ENCODE assay signal across 1 cellular context in the genomic region with DNA sequence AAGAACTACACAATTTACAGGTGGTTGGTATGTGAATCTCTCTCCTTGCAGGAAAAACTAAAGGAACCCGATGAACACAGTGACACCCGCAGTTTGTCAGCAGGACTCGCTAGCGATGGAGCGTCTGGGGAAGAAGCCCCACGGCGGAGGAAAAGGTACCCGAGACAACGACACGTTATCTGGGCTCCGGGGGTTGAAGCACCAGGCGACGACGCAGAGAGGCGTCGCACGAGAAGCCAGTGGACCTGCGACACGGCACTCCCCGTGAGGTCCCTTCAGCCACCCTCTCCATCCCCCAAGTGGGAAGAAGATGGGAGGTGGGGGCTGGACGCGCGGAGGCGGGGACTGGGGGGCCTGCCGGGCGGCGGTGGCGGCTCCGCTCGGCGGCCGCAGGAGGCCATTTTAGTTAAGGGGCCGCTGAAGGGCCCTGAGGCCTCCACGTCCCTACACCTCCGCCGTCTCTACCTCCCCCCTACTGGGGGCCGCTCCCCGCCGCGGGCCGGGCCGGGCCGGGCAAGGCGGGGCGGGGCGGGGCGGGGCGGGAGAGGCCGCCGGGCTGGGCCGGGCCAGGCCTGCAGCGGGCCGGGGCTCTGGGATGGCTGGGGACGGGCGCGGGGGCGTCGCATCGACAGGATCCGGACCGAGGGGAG.
A peak's percentile ranks its signal among the peaks of the same experiment; 100 is the strongest.
TF ChIP-seq lines count a peak whose summit lies in the region.

No MANE protein-coding gene starts in this region.

TF ChIP-seq in K562, 482 proteins besides CTCF, POLR2A, EP300 and RAD21 (continued from another document):
- TF ChIP-seq, protein P1, sequence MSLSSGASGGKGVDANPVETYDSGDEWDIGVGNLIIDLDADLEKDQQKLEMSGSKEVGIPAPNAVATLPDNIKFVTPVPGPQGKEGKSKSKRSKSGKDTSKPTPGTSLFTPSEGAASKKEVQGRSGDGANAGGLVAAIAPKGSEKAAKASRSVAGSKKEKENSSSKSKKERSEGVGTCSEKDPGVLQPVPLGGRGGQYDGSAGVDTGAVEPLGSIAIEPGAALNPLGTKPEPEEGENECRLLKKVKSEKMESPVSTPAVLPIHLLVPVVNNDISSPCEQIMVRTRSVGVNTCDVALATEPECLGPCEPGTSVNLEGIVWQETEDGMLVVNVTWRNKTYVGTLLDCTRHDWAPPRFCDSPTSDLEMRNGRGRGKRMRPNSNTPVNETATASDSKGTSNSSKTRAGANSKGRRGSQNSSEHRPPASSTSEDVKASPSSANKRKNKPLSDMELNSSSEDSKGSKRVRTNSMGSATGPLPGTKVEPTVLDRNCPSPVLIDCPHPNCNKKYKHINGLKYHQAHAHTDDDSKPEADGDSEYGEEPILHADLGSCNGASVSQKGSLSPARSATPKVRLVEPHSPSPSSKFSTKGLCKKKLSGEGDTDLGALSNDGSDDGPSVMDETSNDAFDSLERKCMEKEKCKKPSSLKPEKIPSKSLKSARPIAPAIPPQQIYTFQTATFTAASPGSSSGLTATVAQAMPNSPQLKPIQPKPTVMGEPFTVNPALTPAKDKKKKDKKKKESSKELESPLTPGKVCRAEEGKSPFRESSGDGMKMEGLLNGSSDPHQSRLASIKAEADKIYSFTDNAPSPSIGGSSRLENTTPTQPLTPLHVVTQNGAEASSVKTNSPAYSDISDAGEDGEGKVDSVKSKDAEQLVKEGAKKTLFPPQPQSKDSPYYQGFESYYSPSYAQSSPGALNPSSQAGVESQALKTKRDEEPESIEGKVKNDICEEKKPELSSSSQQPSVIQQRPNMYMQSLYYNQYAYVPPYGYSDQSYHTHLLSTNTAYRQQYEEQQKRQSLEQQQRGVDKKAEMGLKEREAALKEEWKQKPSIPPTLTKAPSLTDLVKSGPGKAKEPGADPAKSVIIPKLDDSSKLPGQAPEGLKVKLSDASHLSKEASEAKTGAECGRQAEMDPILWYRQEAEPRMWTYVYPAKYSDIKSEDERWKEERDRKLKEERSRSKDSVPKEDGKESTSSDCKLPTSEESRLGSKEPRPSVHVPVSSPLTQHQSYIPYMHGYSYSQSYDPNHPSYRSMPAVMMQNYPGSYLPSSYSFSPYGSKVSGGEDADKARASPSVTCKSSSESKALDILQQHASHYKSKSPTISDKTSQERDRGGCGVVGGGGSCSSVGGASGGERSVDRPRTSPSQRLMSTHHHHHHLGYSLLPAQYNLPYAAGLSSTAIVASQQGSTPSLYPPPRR (CRISPR knock-in tag; IDR thresholded peaks at IDR 0.05; ENCODE audit: borderline replicate concordance) = no peak
- TF ChIP-seq CBFB (CRISPR knock-in tag; IDR thresholded peaks at IDR 0.05) (peak; percentile 53; the same call in 1 of the 2 replicates), POLR3A (IDR thresholded peaks at IDR 0.05; ENCODE audit: borderline replicate concordance, extremely low read depth, insufficient read depth, insufficient read length) (no peak), ZNF584 (CRISPR knock-in tag; IDR thresholded peaks at IDR 0.05; ENCODE audit: low read depth) (peak; percentile 6; the same call in 1 of the 2 replicates), CEBPG (CRISPR knock-in tag; IDR thresholded peaks at IDR 0.05) (no peak), CEBPG (tag; conservative IDR thresholded peaks at IDR 0.05 in 1 of 2, IDR thresholded peaks at IDR 0.05 in 1 of 2) (no peak), TGIF2 (CRISPR knock-in tag; IDR thresholded peaks at IDR 0.05) (0 out of 2 replicates have a peak, but pooled peaks have one; percentile 35), KDM1A (IDR thresholded peaks at IDR 0.05) (peak in 1 of 2 experiments; percentile 64; a peak in 1 of 4 replicates)
- TF ChIP-seq, protein P2, sequence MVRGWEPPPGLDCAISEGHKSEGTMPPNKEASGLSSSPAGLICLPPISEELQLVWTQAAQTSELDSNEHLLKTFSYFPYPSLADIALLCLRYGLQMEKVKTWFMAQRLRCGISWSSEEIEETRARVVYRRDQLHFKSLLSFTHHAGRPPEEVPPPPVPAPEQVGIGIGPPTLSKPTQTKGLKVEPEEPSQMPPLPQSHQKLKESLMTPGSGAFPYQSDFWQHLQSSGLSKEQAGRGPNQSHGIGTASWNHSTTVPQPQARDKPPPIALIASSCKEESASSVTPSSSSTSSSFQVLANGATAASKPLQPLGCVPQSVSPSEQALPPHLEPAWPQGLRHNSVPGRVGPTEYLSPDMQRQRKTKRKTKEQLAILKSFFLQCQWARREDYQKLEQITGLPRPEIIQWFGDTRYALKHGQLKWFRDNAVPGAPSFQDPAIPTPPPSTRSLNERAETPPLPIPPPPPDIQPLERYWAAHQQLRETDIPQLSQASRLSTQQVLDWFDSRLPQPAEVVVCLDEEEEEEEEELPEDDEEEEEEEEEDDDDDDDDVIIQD (CRISPR knock-in tag; IDR thresholded peaks at IDR 0.05) = no peak
- TF ChIP-seq, protein P3, sequence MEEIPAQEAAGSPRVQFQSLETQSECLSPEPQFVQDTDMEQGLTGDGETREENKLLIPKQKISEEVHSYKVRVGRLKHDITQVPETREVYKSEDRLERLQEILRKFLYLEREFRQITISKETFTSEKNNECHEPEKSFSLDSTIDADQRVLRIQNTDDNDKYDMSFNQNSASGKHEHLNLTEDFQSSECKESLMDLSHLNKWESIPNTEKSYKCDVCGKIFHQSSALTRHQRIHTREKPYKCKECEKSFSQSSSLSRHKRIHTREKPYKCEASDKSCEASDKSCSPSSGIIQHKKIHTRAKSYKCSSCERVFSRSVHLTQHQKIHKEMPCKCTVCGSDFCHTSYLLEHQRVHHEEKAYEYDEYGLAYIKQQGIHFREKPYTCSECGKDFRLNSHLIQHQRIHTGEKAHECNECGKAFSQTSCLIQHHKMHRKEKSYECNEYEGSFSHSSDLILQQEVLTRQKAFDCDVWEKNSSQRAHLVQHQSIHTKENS (CRISPR knock-in tag; IDR thresholded peaks at IDR 0.05) = no peak
- TF ChIP-seq, protein P4, sequence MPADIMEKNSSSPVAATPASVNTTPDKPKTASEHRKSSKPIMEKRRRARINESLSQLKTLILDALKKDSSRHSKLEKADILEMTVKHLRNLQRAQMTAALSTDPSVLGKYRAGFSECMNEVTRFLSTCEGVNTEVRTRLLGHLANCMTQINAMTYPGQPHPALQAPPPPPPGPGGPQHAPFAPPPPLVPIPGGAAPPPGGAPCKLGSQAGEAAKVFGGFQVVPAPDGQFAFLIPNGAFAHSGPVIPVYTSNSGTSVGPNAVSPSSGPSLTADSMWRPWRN (IDR thresholded peaks at IDR 0.05; ENCODE audit: low read depth) = no peak
- TF ChIP-seq, protein P5, sequence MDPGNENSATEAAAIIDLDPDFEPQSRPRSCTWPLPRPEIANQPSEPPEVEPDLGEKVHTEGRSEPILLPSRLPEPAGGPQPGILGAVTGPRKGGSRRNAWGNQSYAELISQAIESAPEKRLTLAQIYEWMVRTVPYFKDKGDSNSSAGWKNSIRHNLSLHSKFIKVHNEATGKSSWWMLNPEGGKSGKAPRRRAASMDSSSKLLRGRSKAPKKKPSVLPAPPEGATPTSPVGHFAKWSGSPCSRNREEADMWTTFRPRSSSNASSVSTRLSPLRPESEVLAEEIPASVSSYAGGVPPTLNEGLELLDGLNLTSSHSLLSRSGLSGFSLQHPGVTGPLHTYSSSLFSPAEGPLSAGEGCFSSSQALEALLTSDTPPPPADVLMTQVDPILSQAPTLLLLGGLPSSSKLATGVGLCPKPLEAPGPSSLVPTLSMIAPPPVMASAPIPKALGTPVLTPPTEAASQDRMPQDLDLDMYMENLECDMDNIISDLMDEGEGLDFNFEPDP (CRISPR knock-in tag; IDR thresholded peaks at IDR 0.05) = no peak
- TF ChIP-seq, protein P6, sequence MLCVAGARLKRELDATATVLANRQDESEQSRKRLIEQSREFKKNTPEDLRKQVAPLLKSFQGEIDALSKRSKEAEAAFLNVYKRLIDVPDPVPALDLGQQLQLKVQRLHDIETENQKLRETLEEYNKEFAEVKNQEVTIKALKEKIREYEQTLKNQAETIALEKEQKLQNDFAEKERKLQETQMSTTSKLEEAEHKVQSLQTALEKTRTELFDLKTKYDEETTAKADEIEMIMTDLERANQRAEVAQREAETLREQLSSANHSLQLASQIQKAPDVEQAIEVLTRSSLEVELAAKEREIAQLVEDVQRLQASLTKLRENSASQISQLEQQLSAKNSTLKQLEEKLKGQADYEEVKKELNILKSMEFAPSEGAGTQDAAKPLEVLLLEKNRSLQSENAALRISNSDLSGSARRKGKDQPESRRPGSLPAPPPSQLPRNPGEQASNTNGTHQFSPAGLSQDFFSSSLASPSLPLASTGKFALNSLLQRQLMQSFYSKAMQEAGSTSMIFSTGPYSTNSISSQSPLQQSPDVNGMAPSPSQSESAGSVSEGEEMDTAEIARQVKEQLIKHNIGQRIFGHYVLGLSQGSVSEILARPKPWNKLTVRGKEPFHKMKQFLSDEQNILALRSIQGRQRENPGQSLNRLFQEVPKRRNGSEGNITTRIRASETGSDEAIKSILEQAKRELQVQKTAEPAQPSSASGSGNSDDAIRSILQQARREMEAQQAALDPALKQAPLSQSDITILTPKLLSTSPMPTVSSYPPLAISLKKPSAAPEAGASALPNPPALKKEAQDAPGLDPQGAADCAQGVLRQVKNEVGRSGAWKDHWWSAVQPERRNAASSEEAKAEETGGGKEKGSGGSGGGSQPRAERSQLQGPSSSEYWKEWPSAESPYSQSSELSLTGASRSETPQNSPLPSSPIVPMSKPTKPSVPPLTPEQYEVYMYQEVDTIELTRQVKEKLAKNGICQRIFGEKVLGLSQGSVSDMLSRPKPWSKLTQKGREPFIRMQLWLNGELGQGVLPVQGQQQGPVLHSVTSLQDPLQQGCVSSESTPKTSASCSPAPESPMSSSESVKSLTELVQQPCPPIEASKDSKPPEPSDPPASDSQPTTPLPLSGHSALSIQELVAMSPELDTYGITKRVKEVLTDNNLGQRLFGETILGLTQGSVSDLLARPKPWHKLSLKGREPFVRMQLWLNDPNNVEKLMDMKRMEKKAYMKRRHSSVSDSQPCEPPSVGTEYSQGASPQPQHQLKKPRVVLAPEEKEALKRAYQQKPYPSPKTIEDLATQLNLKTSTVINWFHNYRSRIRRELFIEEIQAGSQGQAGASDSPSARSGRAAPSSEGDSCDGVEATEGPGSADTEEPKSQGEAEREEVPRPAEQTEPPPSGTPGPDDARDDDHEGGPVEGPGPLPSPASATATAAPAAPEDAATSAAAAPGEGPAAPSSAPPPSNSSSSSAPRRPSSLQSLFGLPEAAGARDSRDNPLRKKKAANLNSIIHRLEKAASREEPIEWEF (CRISPR knock-in tag; IDR thresholded peaks at IDR 0.05) = no peak
